32 cellular contexts compared by ENCODE assay signal in the genomic region with DNA sequence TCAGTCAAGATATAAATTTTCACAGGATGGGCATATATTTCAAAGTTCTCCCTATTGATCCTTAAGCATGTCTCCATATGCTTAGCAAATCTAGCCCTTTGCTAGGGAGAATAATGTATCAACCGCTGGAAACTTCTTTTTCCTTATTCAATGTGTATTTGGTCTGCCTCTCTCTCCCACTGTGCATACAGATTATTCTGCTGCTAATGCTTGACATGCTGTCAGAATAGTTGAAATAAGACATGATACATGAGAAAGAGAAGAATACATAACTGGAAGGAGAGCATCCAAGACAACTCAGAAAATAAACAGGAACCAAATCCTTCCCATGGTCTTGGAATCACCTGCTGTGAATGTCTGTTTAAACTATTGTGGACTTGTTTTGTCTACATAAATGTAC. TPM values are rescaled to one million over a fixed set of nuclear protein-coding genes. Genes with fewer than 3 reads are reported as not detected.
"Had no signal": no experiment of that assay in that cellular context is flagged by ENCODE, and none has a peak within 500 bp of the region (broad histone marks: within the 10 kb centered on the region; RNA-seq: fewer than 3 reads in every experiment).

No MANE protein-coding gene starts in this region.

- ATAC-seq: naive thymus-derived CD4-positive, alpha-beta T cell; natural killer cell; psoas muscle; right cardiac atrium; right lobe of liver; stimulated activated effector memory CD8-positive, alpha-beta T cell treated with anti-CD3 and anti-CD28 coated beads, Interleukin-12 subunit alpha, Interleukin-12 subunit beta, amount 100 ng/mL, for 72 hours; stimulated activated naive CD8-positive, alpha-beta T cell treated with anti-CD3 and anti-CD28 coated beads, Interleukin-15, amount 100 ng/mL, for 72 hours; stimulated activated naive CD8-positive, alpha-beta T cell treated with anti-CD3 and anti-CD28 coated beads, Interleukin-15, Interleukin-2, amounts not matched to agents 100 U/mL and 50 U/mL, for 24 hours; upper lobe of right lung had no signal

- H3K9me3 ChIP-seq: ovary, psoas muscle, right lobe of liver, sigmoid colon, suprapubic skin, testis, tibial artery, transverse colon, upper lobe of right lung, uterus had no signal

- H2AFZ ChIP-seq: parathyroid adenoma had no signal

- H3K9ac ChIP-seq: parathyroid adenoma had no signal

- H3K4me2 ChIP-seq: smooth muscle cell had no signal

- H3K4me1 Mint-ChIP-seq: naive thymus-derived CD4-positive, alpha-beta T cell; natural killer cell; nephron; stimulated activated effector memory CD8-positive, alpha-beta T cell treated with anti-CD3 and anti-CD28 coated beads, Interleukin-12 subunit alpha, Interleukin-12 subunit beta, amount 100 ng/mL, for 72 hours; stimulated activated naive CD8-positive, alpha-beta T cell treated with anti-CD3 and anti-CD28 coated beads, Interleukin-15, amount 100 ng/mL, for 72 hours had no signal

- H3K9me3 Mint-ChIP-seq: naive thymus-derived CD4-positive, alpha-beta T cell; natural killer cell; nephron; neural crest cell; stimulated activated naive CD8-positive, alpha-beta T cell treated with anti-CD3 and anti-CD28 coated beads, Interleukin-15, amount 100 ng/mL, for 72 hours; type B pancreatic cell had no signal

- H3K27ac ChIP-seq: ovary, parathyroid adenoma, psoas muscle, right lobe of liver, sigmoid colon, suprapubic skin, testis, tibial artery, transverse colon, upper lobe of right lung, uterus had no signal

- H3K27me3 ChIP-seq: ovary, right lobe of liver, sigmoid colon, suprapubic skin, testis, tibial artery, transverse colon, upper lobe of right lung, uterus had no signal

- DNase-seq: naive thymus-derived CD4-positive, alpha-beta T cell; natural killer cell; occipital lobe; ovary; posterior cingulate gyrus; psoas muscle; right cardiac atrium; right lobe of liver; sigmoid colon; stimulated activated CD4-positive, alpha-beta T cell treated with anti-CD3 and anti-CD28 coated beads, Interleukin-15, amount 100 ng/mL, for 24 hours; stimulated activated CD4-positive, alpha-beta T cell treated with anti-CD3 and anti-CD28 coated beads, Interleukin-2, amount 100 ng/mL, for 24 hours; stimulated activated CD4-positive, alpha-beta T cell treated with anti-CD3 and anti-CD28 coated beads, Interleukin-2, amount 100 ng/mL, for 48 hours; stimulated activated CD4-positive, alpha-beta T cell treated with anti-CD3 and anti-CD28 coated beads, Interleukin-4, amount 100 ng/mL, for 24 hours; stimulated activated naive CD4-positive, alpha-beta T cell; stimulated activated naive CD8-positive, alpha-beta T cell treated with anti-CD3 and anti-CD28 coated beads, Interleukin-15, amount 100 ng/mL, for 72 hours; stimulated activated naive CD8-positive, alpha-beta T cell treated with anti-CD3 and anti-CD28 coated beads, Interleukin-15, Interleukin-2, amounts not matched to agents 100 U/mL and 50 U/mL, for 24 hours; substantia nigra; testis; tibial artery; transverse colon; upper lobe of right lung; uterus had no signal

- H3K27me3 Mint-ChIP-seq: naive thymus-derived CD4-positive, alpha-beta T cell; progenitor cell of endocrine pancreas; stimulated activated naive CD8-positive, alpha-beta T cell treated with anti-CD3 and anti-CD28 coated beads, Interleukin-15, amount 100 ng/mL, for 72 hours; type B pancreatic cell had no signal

- H3K4me3 Mint-ChIP-seq: naive thymus-derived CD4-positive, alpha-beta T cell; natural killer cell; nephron; neural crest cell; stimulated activated effector memory CD8-positive, alpha-beta T cell treated with anti-CD3 and anti-CD28 coated beads, Interleukin-12 subunit alpha, Interleukin-12 subunit beta, amount 100 ng/mL, for 72 hours; stimulated activated naive CD8-positive, alpha-beta T cell treated with anti-CD3 and anti-CD28 coated beads, Interleukin-15, amount 100 ng/mL, for 72 hours; type B pancreatic cell had no signal

- H3K36me3 Mint-ChIP-seq: naive thymus-derived CD4-positive, alpha-beta T cell; natural killer cell; stimulated activated effector memory CD8-positive, alpha-beta T cell treated with anti-CD3 and anti-CD28 coated beads, Interleukin-12 subunit alpha, Interleukin-12 subunit beta, amount 100 ng/mL, for 72 hours; type B pancreatic cell had no signal

- H3K36me3 ChIP-seq: ovary, right lobe of liver, sigmoid colon, suprapubic skin, tibial artery, transverse colon, upper lobe of right lung, uterus had no signal

- H3K79me2 ChIP-seq: parathyroid adenoma had no signal

- H3K4me1 ChIP-seq: parathyroid adenoma, psoas muscle, right lobe of liver, sigmoid colon, suprapubic skin, testis, tibial artery, transverse colon, upper lobe of right lung, uterus had no signal

- H3K4me3 ChIP-seq: ovary, psoas muscle, right lobe of liver, sigmoid colon, smooth muscle cell, suprapubic skin, testis, tibial artery, transverse colon, upper lobe of right lung, uterus had no signal

- H3K27ac Mint-ChIP-seq: naive thymus-derived CD4-positive, alpha-beta T cell; natural killer cell; nephron; progenitor cell of endocrine pancreas; stimulated activated effector memory CD8-positive, alpha-beta T cell treated with anti-CD3 and anti-CD28 coated beads, Interleukin-12 subunit alpha, Interleukin-12 subunit beta, amount 100 ng/mL, for 72 hours; stimulated activated naive CD8-positive, alpha-beta T cell treated with anti-CD3 and anti-CD28 coated beads, Interleukin-15, amount 100 ng/mL, for 72 hours; type B pancreatic cell had no signal

RNA-seq across cellular contexts. Expression of a gene that starts 33.4 kb away (rescaled TPM):
- polyA plus RNA-seq: naive thymus-derived CD4-positive, alpha-beta T cell; ovary; psoas muscle; right cardiac atrium; sigmoid colon; smooth muscle cell; thymus; urinary bladder had no signal
